Comparison of ENCODE assay signal across 1 cellular context in the genomic region with DNA sequence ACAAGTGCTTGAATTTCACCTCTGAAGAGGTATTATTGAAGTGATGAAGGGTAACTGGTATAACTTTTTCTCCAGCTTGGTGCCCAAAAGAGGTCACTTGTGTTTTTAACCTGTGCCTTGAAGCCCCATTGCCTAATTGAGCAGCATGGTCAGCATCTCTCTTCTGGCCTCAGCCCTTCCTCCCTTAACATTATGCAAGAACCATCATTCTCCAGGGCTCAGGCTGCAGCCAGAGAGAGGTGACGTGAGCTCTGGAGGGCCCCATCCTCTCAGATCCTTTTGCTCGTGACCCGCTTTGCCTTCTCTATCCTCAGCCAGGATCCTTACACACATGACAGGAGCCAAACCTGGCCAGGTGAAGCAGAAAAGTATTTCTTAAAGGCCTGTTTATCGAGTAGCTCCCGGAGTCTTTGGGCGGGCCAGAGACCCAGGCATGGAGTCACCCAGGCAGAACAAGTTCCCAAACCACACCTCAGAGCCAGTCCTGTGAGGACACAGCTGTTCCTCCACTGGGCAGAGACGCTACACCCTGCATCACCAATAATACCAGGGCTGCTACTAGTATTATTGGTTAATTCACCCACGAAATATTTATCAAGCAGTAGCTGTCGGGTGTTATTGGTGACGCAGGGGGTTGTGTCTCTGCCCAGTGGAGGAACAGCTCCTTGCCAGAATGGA.
TF ChIP-seq lines count a peak whose summit lies in the region.

No MANE protein-coding gene starts in this region.

TF ChIP-seq in H1, 55 proteins besides CTCF, POLR2A, EP300 and RAD21:
- TF ChIP-seq HDAC6 (IDR thresholded peaks at IDR 0.05; ENCODE audit: low read depth, low read length): no peak
- no peak for TF ChIP-seq CBX5 (IDR thresholded peaks at IDR 0.05; ENCODE audit: low read depth, low read length)
- TF ChIP-seq CBX8 (IDR thresholded peaks at IDR 0.05; ENCODE audit: borderline replicate concordance, low read depth, low read length): no peak
- TF ChIP-seq SP2 (IDR thresholded peaks at IDR 0.05; ENCODE audit: low read length): no peak
- TF ChIP-seq YY1 (IDR thresholded peaks at IDR 0.05; ENCODE audit: low read depth, low read length): no peak
- TF ChIP-seq, protein P1, sequence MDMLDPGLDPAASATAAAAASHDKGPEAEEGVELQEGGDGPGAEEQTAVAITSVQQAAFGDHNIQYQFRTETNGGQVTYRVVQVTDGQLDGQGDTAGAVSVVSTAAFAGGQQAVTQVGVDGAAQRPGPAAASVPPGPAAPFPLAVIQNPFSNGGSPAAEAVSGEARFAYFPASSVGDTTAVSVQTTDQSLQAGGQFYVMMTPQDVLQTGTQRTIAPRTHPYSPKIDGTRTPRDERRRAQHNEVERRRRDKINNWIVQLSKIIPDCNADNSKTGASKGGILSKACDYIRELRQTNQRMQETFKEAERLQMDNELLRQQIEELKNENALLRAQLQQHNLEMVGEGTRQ (IDR thresholded peaks at IDR 0.05; ENCODE audit: low read length): no peak
- no peak for TF ChIP-seq RFX5 (IDR thresholded peaks at IDR 0.05; ENCODE audit: borderline replicate concordance, low read depth, low read length)
- no peak for TF ChIP-seq MAFK (IDR thresholded peaks at IDR 0.05; ENCODE audit: low read depth, low read length)
- no peak for TF ChIP-seq SP1 (IDR thresholded peaks at IDR 0.05; ENCODE audit: low read depth, low read length)
- TF ChIP-seq TAF7 (optimal IDR thresholded peaks at IDR 0.05; ENCODE audit: borderline replicate concordance, low read depth, low read length): no peak
- no peak for TF ChIP-seq TEAD4 (IDR thresholded peaks at IDR 0.05; ENCODE audit: low read depth, low read length)
- no peak for TF ChIP-seq GTF2F1 (IDR thresholded peaks at IDR 0.05; ENCODE audit: borderline replicate concordance, low read depth, low read length)
- TF ChIP-seq CREB1 (IDR thresholded peaks at IDR 0.05): no peak
- TF ChIP-seq SIN3A (conservative IDR thresholded peaks at IDR 0.05 in 1 of 2, IDR thresholded peaks at IDR 0.05 in 1 of 2; ENCODE audit: low read depth in 1 of 2, low read length in 2 of 2): no peak
- no peak for TF ChIP-seq HDAC2 (IDR thresholded peaks at IDR 0.05; ENCODE audit: borderline replicate concordance in 1 of 2, low read depth in 2 of 2, low read length in 2 of 2)
- no peak for TF ChIP-seq CTBP2 (IDR thresholded peaks at IDR 0.05; ENCODE audit: borderline replicate concordance, insufficient read depth, insufficient read length, low read length)
- TF ChIP-seq RNF2 (IDR thresholded peaks at IDR 0.05; ENCODE audit: borderline replicate concordance, low read depth, low read length, missing control alignments, poor library complexity, severe bottlenecking): no peak
